In the genomic region with DNA sequence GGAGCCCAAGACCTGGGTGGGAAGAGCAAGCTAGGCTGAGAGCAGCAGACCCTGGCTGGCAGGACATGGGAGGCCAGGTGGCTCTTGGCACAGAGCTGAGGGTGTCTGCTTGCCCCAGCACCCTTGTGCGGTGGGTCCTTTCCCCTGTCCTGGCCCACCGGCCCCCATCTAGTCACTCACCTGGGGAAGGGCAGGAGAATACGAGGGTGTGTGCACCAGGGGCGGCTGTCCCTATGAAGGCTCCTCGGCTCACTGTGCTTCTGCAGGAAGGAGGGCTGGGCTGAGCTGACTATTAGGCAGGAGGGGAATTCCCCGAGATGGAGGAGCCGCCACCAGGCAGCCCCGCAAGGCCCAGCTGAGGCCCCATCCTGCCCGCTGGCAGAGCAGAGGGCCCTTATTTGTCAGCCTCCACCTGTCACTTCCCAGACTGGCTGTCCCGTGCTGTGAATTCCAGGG, we compare ENCODE assay signal across 8 cellular contexts. TPM values are rescaled to one million over a fixed set of nuclear protein-coding genes. Genes with fewer than 3 reads are reported as not detected.
A peak's percentile ranks its signal among the peaks of the same experiment; 100 is the strongest.
DNase-seq lines count a peak whose midpoint lies in the region; ATAC-seq and TF ChIP-seq lines count a peak whose summit lies in the region.

No MANE protein-coding gene starts in this region.

- no peak for TF ChIP-seq CTCF in epithelial cell of proximal tubule (conservative IDR thresholded peaks at IDR 0.05; ENCODE audit: low read depth, low read length)

- ATAC-seq in GM19023 (IDR thresholded peaks at IDR 0.05; ENCODE audit: unreplicated experiment) (peak; percentile 85), HG03064 (IDR thresholded peaks at IDR 0.05; ENCODE audit: low read depth, unreplicated experiment) (peak; percentile 68)
- ATAC-seq in activated CD4-positive, CD25-positive, alpha-beta regulatory T cell treated with anti-CD3 and anti-CD28 coated beads, Interleukin-2, amount 50 U/mL, for 24 hours, result peak; percentile 82 to 83

- peak overlapping the region; percentile 38 for H3K4me3 ChIP-seq in epithelial cell of proximal tubule (ENCODE audit: low read depth, low read length)

- DNase-seq in epithelial cell of proximal tubule (ENCODE audit: low read depth) (no peak), GDM1 (lab: John Stamatoyannopoulos, UW) (no peak), MV-4-11 (lab: John Stamatoyannopoulos, UW) (no peak), NCI-H524 treated with DMSO at 0.1 percent for 48 hours (lab: John Stamatoyannopoulos, UW) (no peak)
- peak; percentile 53 to 60 for DNase-seq in stimulated activated CD8-positive, alpha-beta memory T cell treated with anti-CD3 and anti-CD28 coated beads, Interleukin-2, amount 100 ng/mL, for 48 hours (ENCODE audit: low read depth in 2 of 2)

RNA-seq across cellular contexts. Expression of gene TNIP1, which starts 6.1 kb away (rescaled TPM):
- 241 and 255 TPM in 2 replicates for total RNA-seq in epithelial cell of proximal tubule

Comparison
In these comparisons a context has a peak if more than half of its experiments do, and no peak if none do; other contexts are left out.
1. DNase-seq: peak in stimulated activated CD8-positive, alpha-beta memory T cell treated with anti-CD3 and anti-CD28 coated beads, Interleukin-2, amount 100 ng/mL, for 48 hours (2 of 2); none in epithelial cell of proximal tubule (single experiment), GDM1 (single experiment), MV-4-11 (single experiment) and NCI-H524 treated with DMSO at 0.1 percent for 48 hours (single experiment).
2. Peak in every context shown above with its lines, with median percentiles within 50 percentile points of each other: ATAC-seq.